In the genomic region with DNA sequence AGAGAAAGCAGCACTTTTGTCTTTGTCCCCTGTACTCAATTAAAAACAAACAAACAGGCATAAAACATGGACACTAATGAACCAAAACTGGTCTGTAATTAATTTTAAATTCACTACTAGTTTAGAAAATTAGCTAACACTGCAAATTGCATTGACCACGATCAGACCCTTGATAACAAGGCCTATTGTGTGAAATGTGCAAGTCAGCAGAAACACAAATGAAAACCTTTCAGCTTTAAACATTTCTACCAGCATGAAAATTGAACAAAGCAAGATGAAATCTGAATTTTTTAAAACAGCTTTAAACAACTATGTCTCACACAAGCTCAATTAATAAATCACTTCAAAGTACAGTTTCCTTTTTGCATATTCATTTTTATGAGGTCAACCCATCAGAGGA, we compare ENCODE assay signal across 1 cellular context.
TF ChIP-seq lines count a peak whose summit lies in the region.

No MANE protein-coding gene starts in this region.

TF ChIP-seq in HepG2, 621 proteins besides CTCF, POLR2A, EP300 and RAD21:
- no peak for TF ChIP-seq ZMYM2 (CRISPR knock-in tag; IDR thresholded peaks at IDR 0.05)
- peak; percentile 96 to 97 for TF ChIP-seq MAFK (conservative IDR thresholded peaks at IDR 0.05 in 1 of 2, IDR thresholded peaks at IDR 0.05 in 1 of 2; ENCODE audit: low read length in 2 of 2)
- TF ChIP-seq MAFF (IDR thresholded peaks at IDR 0.05; ENCODE audit: low read depth, low read length), result peak; percentile 97
- no peak for TF ChIP-seq RBM39 (IDR thresholded peaks at IDR 0.05; ENCODE audit: low read depth, low read length, poor library complexity, severe bottlenecking)
- TF ChIP-seq ZNF33B (CRISPR knock-in tag; IDR thresholded peaks at IDR 0.05), result no peak
- TF ChIP-seq MLLT10 (CRISPR knock-in tag; IDR thresholded peaks at IDR 0.05), result no peak
- TF ChIP-seq, protein P1, sequence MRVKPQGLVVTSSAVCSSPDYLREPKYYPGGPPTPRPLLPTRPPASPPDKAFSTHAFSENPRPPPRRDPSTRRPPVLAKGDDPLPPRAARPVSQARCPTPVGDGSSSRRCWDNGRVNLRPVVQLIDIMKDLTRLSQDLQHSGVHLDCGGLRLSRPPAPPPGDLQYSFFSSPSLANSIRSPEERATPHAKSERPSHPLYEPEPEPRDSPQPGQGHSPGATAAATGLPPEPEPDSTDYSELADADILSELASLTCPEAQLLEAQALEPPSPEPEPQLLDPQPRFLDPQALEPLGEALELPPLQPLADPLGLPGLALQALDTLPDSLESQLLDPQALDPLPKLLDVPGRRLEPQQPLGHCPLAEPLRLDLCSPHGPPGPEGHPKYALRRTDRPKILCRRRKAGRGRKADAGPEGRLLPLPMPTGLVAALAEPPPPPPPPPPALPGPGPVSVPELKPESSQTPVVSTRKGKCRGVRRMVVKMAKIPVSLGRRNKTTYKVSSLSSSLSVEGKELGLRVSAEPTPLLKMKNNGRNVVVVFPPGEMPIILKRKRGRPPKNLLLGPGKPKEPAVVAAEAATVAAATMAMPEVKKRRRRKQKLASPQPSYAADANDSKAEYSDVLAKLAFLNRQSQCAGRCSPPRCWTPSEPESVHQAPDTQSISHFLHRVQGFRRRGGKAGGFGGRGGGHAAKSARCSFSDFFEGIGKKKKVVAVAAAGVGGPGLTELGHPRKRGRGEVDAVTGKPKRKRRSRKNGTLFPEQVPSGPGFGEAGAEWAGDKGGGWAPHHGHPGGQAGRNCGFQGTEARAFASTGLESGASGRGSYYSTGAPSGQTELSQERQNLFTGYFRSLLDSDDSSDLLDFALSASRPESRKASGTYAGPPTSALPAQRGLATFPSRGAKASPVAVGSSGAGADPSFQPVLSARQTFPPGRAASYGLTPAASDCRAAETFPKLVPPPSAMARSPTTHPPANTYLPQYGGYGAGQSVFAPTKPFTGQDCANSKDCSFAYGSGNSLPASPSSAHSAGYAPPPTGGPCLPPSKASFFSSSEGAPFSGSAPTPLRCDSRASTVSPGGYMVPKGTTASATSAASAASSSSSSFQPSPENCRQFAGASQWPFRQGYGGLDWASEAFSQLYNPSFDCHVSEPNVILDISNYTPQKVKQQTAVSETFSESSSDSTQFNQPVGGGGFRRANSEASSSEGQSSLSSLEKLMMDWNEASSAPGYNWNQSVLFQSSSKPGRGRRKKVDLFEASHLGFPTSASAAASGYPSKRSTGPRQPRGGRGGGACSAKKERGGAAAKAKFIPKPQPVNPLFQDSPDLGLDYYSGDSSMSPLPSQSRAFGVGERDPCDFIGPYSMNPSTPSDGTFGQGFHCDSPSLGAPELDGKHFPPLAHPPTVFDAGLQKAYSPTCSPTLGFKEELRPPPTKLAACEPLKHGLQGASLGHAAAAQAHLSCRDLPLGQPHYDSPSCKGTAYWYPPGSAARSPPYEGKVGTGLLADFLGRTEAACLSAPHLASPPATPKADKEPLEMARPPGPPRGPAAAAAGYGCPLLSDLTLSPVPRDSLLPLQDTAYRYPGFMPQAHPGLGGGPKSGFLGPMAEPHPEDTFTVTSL (CRISPR knock-in tag; IDR thresholded peaks at IDR 0.05; ENCODE audit: borderline replicate concordance), result no peak
